ENCODE assay signal across 19 cellular contexts in the genomic region with DNA sequence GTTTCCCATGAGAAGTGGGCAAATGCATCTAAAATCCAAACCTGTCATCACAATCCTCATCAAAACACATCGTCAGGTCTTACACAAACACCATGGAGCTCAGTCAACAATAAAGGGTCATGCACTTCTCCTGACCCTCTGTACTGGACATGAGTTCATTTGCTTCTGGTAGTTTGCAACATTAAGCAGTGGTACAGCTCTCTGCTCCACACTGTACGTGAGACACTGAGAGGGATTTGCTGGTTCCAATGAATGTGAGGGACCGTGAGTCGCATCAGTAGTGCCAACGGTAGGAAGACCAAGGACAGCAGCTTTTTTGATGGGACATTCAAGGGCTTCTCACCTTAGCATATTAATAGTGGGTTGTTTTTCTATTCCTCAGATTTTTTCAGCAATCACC.
"Had no signal": no experiment of that assay in that cellular context is flagged by ENCODE, and none has a peak within 500 bp of the region (broad histone marks: within the 10 kb centered on the region; RNA-seq: fewer than 3 reads in every experiment).

No MANE protein-coding gene starts in this region.

- DNase-seq: colonic mucosa; dermis blood vessel endothelial cell; esophagus squamous epithelium; immature natural killer cell; left ventricle myocardium superior; naive thymus-derived CD4-positive, alpha-beta T cell; nephron progenitor cell; psoas muscle; retina; sigmoid colon; stimulated activated CD4-positive, alpha-beta T cell treated with anti-CD3 and anti-CD28 coated beads, Interleukin-2, amount 100 ng/mL, for 24 hours; stimulated activated CD4-positive, alpha-beta T cell treated with anti-CD3 and anti-CD28 coated beads, Interleukin-4, amount 100 ng/mL, for 4 hours; stimulated activated naive B cell treated with anti-CD40 and anti-IgM and Interleukin-4, amounts not matched to agents 10 μg/mL and 1 μg/mL and 100 μg/mL, for 72 hours; stimulated activated naive CD8-positive, alpha-beta T cell treated with anti-CD3 and anti-CD28 coated beads, Interleukin-15, amount 100 ng/mL, for 72 hours; testis; transverse colon had no signal

- H3K36me3 ChIP-seq: colonic mucosa, esophagus squamous epithelium, neutrophil, sigmoid colon, transverse colon had no signal

- FAIRE-seq: keratinocyte had no signal

- H3K27ac ChIP-seq: colonic mucosa, esophagus squamous epithelium, neutrophil, psoas muscle, sigmoid colon, skin epidermis, testis, transverse colon had no signal

- H3K4me1 ChIP-seq: colonic mucosa, esophagus squamous epithelium, psoas muscle, testis, transverse colon had no signal

- H3K4me3 ChIP-seq: colonic mucosa, esophagus squamous epithelium, psoas muscle, sigmoid colon, skin epidermis, testis, transverse colon had no signal

- ATAC-seq: left ventricle myocardium superior; naive thymus-derived CD4-positive, alpha-beta T cell; psoas muscle; stimulated activated naive B cell treated with anti-CD40 and anti-IgM and Interleukin-4, amounts not matched to agents 10 μg/mL and 1 μg/mL and 100 μg/mL, for 72 hours; stimulated activated naive CD8-positive, alpha-beta T cell treated with anti-CD3 and anti-CD28 coated beads, Interleukin-15, amount 100 ng/mL, for 72 hours had no signal

- H3K9me3 ChIP-seq: colonic mucosa, esophagus squamous epithelium, neutrophil, psoas muscle, sigmoid colon, testis, transverse colon had no signal

- H3K27me3 ChIP-seq: colonic mucosa, esophagus squamous epithelium, neutrophil, sigmoid colon, testis, transverse colon had no signal
